ENCODE assay signal across 8 cellular contexts in the genomic region with DNA sequence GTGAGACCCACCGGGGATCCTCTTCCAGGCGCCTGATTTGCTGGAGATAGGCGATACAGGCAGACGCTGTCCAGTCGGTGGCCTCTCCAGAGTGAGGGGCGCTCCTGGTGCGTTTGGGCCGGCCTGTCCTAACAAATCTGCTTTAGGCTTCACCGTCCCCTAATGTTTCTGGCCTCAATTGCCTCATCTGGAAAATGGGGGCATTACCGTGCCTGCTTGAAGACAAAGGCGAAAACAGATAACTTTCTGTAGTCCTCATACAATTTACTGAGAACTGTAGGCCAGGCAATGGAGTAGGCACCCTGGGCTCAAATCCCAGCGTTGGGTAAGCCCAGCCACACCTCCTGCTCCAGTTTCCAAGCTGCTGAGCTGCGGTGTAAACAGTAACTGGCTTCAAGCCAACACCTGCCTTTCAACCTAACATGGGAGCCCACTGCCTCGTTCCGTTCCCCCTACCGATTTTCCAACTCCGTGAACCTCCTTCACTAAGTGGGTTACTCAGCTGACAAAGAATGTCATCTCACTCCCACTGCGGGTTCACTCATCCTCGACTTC. TPM values are rescaled to one million over a fixed set of nuclear protein-coding genes. Genes with fewer than 3 reads are reported as not detected.
A peak's percentile ranks its signal among the peaks of the same experiment; 100 is the strongest.
DNase-seq lines count a peak whose midpoint lies in the region; ATAC-seq and TF ChIP-seq lines count a peak whose summit lies in the region.

No MANE protein-coding gene starts in this region.

- H3K27me3 ChIP-seq in AG04450 (ENCODE audit: control insufficient read depth, insufficient read depth, low read length), result no peaks in the 10 kb centered on the region
- H3K27me3 ChIP-seq in adrenal gland, result no peaks in the 10 kb centered on the region

- H3K4me1 ChIP-seq in HEK293 (ENCODE audit: control insufficient read depth, insufficient read depth, low read length), result no peaks in the 10 kb centered on the region
- peaks cover 0 to 6% of the 10 kb centered on the region in 2 donors for H3K4me1 ChIP-seq in adrenal gland (replicated peaks in 1 of 2)

- H3K4me3 ChIP-seq in AG04450 (ENCODE audit: low read depth, low read length) (peak overlapping the region; percentile 85), HEK293 (ENCODE audit: low read depth, low read length) (peak overlapping the region; percentile 74), adrenal gland (peak overlapping the region in 2 of 4 donors; percentile 9 to 77)

- H3K9me3 ChIP-seq in AG04450 (ENCODE audit: control insufficient read depth, insufficient read depth, low read length) (peaks cover 4% of the 10 kb centered on the region; the same call in 1 of the 2 replicates), HEK293 (ENCODE audit: control insufficient read depth, insufficient read depth, low read depth, low read length) (no peaks in the 10 kb centered on the region), adrenal gland (replicated peaks in 1 of 3) (no peaks in the 10 kb centered on the region)

- H3K36me3 ChIP-seq in HEK293 (ENCODE audit: control insufficient read depth in 2 of 2, insufficient read depth in 1 of 2, low read length in 2 of 2) (no peaks in the 10 kb centered on the region), adrenal gland (replicated peaks in 1 of 2) (no peaks in the 10 kb centered on the region)

- WGBS in adrenal gland, 4 donors, result 46 to 55% (median 53%) methylated on average over 13 to 19 of the region's 19 CpGs

- H3K27ac ChIP-seq in AG04450 (ENCODE audit: low read depth, low read length), result peak overlapping the region; percentile 65
- H3K27ac ChIP-seq in HEK293 (ENCODE audit: extremely low read depth, low read depth, low read length), result peak overlapping the region; percentile 96
- H3K27ac ChIP-seq in adrenal gland, result peak overlapping the region; percentile 27 to 92 (median 90)

- TF ChIP-seq CTCF in AG04450 (IDR thresholded peaks at IDR 0.05; ENCODE audit: low read depth, low read length) (no peak), HEK293 (tag by site-specific recombination; IDR thresholded peaks at IDR 0.05) (no peak), adrenal gland (IDR thresholded peaks at IDR 0.05) (no peak)

- ATAC-seq in GM19397 (IDR thresholded peaks at IDR 0.05; ENCODE audit: unreplicated experiment), result no peak

- DNase-seq in AG04450 (ENCODE audit: low read depth, low spot score), result no peak
- peak; percentile 10 to 62 (median 34) for DNase-seq in adrenal gland
- DNase-seq in kidney glomerular epithelial cell (lab: John Stamatoyannopoulos, UW), result peak; percentile 13
- DNase-seq in superior temporal gyrus (ENCODE audit: extremely low spot score), result peak; percentile 5
- DNase-seq in GM19238 (ENCODE audit: insufficient read length, low spot score), result no peak
- no peak for DNase-seq in activated gamma-delta T cell (lab: John Stamatoyannopoulos, UW)

- POLR2A ChIA-PET in AG04450 (lab: Yijun Ruan, JAX), result no interaction called here
- POLR2A ChIA-PET in HEK293 (lab: Yijun Ruan, JAX), result interaction anchor here (1.5 kb wide), 1 partner anchor 10 kb away, joined by 3 read pairs; no protein-coding TSS in a partner anchor

- CTCF ChIA-PET in AG04450 (lab: Charles Lee) (interaction anchor here (1.0 to 2.7 kb wide), 4 partner anchors 10 to 209 kb away, joined by 3 to 28 read pairs (median 7); no protein-coding TSS in a partner anchor), HEK293 (lab: Yijun Ruan, JAX) (interaction anchor here (0.6 to 1.8 kb wide), 5 partner anchors 67 to 1801 kb away, joined by 3 to 23 read pairs (median 6); no protein-coding TSS in a partner anchor)

- intact Hi-C loops in adrenal gland (cut with DNase I), result loop anchor here (5.0 kb wide), 2 partner anchors 206 to 211 kb away; no protein-coding TSS in a partner anchor

- TF ChIP-seq POLR2A in adrenal gland (IDR thresholded peaks at IDR 0.05), result no peak

TF ChIP-seq in HEK293, 187 proteins besides CTCF, POLR2A, EP300 and RAD21 (continues in another document):
- 0 out of 2 replicates have a peak, but pooled peaks have one; percentile 16 for TF ChIP-seq ZEB2 (tag by site-specific recombination; IDR thresholded peaks at IDR 0.05)
- TF ChIP-seq ZNF335 (tag by site-specific recombination; conservative IDR thresholded peaks at IDR 0.05), result peak; percentile 100
- TF ChIP-seq, protein P1, sequence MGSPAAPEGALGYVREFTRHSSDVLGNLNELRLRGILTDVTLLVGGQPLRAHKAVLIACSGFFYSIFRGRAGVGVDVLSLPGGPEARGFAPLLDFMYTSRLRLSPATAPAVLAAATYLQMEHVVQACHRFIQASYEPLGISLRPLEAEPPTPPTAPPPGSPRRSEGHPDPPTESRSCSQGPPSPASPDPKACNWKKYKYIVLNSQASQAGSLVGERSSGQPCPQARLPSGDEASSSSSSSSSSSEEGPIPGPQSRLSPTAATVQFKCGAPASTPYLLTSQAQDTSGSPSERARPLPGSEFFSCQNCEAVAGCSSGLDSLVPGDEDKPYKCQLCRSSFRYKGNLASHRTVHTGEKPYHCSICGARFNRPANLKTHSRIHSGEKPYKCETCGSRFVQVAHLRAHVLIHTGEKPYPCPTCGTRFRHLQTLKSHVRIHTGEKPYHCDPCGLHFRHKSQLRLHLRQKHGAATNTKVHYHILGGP (tag by site-specific recombination; IDR thresholded peaks at IDR 0.05), result no peak
- no peak for TF ChIP-seq ZFHX2 (tag by site-specific recombination; conservative IDR thresholded peaks at IDR 0.05)
- TF ChIP-seq KLF8 (tag by site-specific recombination; IDR thresholded peaks at IDR 0.05), result no peak
- 0 out of 2 replicates have a peak, but pooled peaks have one; percentile 27 for TF ChIP-seq YY1 (tag by site-specific recombination; IDR thresholded peaks at IDR 0.05)
- TF ChIP-seq ZIC2 (tag by site-specific recombination; IDR thresholded peaks at IDR 0.05), result peak; percentile 5
- TF ChIP-seq ZFP37 (tag by site-specific recombination; IDR thresholded peaks at IDR 0.05), result no peak
- TF ChIP-seq ZNF777 (tag by site-specific recombination; IDR thresholded peaks at IDR 0.05; ENCODE audit: borderline replicate concordance), result no peak
- TF ChIP-seq, protein P2, sequence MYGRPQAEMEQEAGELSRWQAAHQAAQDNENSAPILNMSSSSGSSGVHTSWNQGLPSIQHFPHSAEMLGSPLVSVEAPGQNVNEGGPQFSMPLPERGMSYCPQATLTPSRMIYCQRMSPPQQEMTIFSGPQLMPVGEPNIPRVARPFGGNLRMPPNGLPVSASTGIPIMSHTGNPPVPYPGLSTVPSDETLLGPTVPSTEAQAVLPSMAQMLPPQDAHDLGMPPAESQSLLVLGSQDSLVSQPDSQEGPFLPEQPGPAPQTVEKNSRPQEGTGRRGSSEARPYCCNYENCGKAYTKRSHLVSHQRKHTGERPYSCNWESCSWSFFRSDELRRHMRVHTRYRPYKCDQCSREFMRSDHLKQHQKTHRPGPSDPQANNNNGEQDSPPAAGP (tag by site-specific recombination; IDR thresholded peaks at IDR 0.05), result 0 out of 2 replicates have a peak, but pooled peaks have one; percentile 22
- 0 out of 2 replicates have a peak, but pooled peaks have one; percentile 33 for TF ChIP-seq MZF1 (tag by site-specific recombination; IDR thresholded peaks at IDR 0.05; ENCODE audit: borderline replicate concordance)
- TF ChIP-seq ZSCAN4 (tag by site-specific recombination; IDR thresholded peaks at IDR 0.05), result no peak
- TF ChIP-seq, protein P3, sequence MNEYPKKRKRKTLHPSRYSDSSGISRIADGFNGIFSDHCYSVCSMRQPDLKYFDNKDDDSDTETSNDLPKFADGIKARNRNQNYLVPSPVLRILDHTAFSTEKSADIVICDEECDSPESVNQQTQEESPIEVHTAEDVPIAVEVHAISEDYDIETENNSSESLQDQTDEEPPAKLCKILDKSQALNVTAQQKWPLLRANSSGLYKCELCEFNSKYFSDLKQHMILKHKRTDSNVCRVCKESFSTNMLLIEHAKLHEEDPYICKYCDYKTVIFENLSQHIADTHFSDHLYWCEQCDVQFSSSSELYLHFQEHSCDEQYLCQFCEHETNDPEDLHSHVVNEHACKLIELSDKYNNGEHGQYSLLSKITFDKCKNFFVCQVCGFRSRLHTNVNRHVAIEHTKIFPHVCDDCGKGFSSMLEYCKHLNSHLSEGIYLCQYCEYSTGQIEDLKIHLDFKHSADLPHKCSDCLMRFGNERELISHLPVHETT (tag by site-specific recombination; IDR thresholded peaks at IDR 0.05), result no peak
- TF ChIP-seq ZNF10 (tag by site-specific recombination; IDR thresholded peaks at IDR 0.05), result peak; percentile 48; the same call in 1 of the 2 replicates
- TF ChIP-seq ZSCAN30 (tag by site-specific recombination; IDR thresholded peaks at IDR 0.05), result peak; percentile 14; the same call in 1 of the 2 replicates
- TF ChIP-seq ZNF302 (tag by site-specific recombination; IDR thresholded peaks at IDR 0.05; ENCODE audit: low read depth), result no peak
- no peak for TF ChIP-seq ZNF792 (tag by site-specific recombination; IDR thresholded peaks at IDR 0.05)
- TF ChIP-seq ZNF658 (tag by site-specific recombination; IDR thresholded peaks at IDR 0.05), result no peak

RNA-seq across cellular contexts. Expression of gene ZFAND4, which starts 0.6 kb away (rescaled TPM):
- polyA plus RNA-seq in AG04450 (2011; rRNA removed), result 3.4 and 4.1 TPM in 2 replicates
- polyA minus RNA-seq in AG04450 (2011; rRNA and poly(A)+ RNA removed), result 3.1 and 4.9 TPM in 2 replicates
- 10 to 100 TPM; 14.3 to 48.7 (median 31.7) TPM for total RNA-seq in adrenal gland
- 10 to 100 TPM in 1 of 3 donors, 1 to 10 TPM in 2; 7.1 to 12.4 (median 8.5) TPM for polyA plus RNA-seq in adrenal gland

RNA-seq across cellular contexts. Expression of gene WASHC2C, which starts 53.9 kb away (rescaled TPM):
- 45.2 and 62.3 TPM in 2 replicates for polyA plus RNA-seq in AG04450 (2011; rRNA removed)
- polyA minus RNA-seq in AG04450 (2011; rRNA and poly(A)+ RNA removed), result 32.6 and 63.8 TPM in 2 replicates
- total RNA-seq in adrenal gland, result 10 to 100 TPM; 24.5 to 60.6 (median 41.0) TPM
- 10 to 100 TPM; 35.4 to 41.0 (median 37.3) TPM for polyA plus RNA-seq in adrenal gland

Comparison
In these comparisons a context has a peak if more than half of its experiments do, and no peak if none do; other contexts are left out.
1. DNase-seq: peak in adrenal gland (7 of 7), kidney glomerular epithelial cell (single experiment) and superior temporal gyrus (single experiment); none in AG04450 (single experiment), GM19238 (single experiment) and activated gamma-delta T cell (single experiment).
2. Peak in every context shown above with its lines, with median percentiles within 50 percentile points of each other: H3K27ac ChIP-seq.